ENCODE assay signal across 13 cellular contexts in the genomic region with DNA sequence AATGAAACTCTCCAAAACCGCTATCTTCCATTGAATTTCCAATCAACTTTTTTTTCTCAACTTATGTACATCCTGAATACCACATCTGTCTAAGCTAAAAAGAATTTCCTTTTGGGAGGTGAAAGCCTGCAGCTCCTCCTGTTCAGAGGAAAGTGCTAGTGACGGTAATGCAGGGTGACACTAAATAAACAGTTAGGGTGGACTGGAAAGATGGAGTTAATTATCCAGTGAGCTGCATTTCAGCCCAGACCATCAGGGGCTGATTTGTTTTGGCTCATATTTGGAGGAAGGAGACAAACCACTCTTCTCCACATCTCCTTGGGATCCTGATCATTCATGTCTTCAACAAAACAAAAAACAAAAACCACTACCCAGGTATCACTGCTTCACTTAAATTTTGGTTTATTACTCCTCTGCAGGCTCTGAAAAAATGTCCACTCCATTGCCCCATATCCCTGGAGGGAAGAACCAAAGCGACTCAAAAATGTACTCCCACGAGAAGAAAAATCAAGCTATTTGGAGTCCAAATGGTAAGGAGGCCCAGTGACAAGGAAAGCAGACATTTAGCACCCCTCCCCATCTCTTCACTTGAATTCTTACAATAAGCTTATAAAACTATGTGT. TPM values are rescaled to one million over a fixed set of nuclear protein-coding genes. Genes with fewer than 3 reads are reported as not detected.
DNase-seq lines count a peak whose midpoint lies in the region; ATAC-seq and TF ChIP-seq lines count a peak whose summit lies in the region.
"Had no signal": no experiment of that assay in that cellular context is flagged by ENCODE, and none has a peak within 500 bp of the region (broad histone marks: within the 10 kb centered on the region; RNA-seq: fewer than 3 reads in every experiment).

No MANE protein-coding gene starts in this region.

- H3K9me3 Mint-ChIP-seq in neural crest cell, result no peaks in the 10 kb centered on the region
- no peaks in the 10 kb centered on the region for H3K9me3 Mint-ChIP-seq in activated CD8-positive, alpha-beta T cell treated with anti-CD3 and anti-CD28 coated beads for 36 hours
- H3K9me3 Mint-ChIP-seq: activated naive CD4-positive, alpha-beta T cell treated with anti-CD3 and anti-CD28 coated beads, Interleukin-2, amount 50 U/mL, for 24 hours; CD8-positive, alpha-beta T cell had no signal

- DNase-seq in BJ (ENCODE audit: low read depth) (peak; percentile 83), HFF-Myc (ENCODE audit: extremely low read depth, low read depth) (peak; percentile 95), astrocyte of the spinal cord (ENCODE audit: low read depth, low spot score) (peak; percentile 56), neural crest cell (ENCODE audit: low read depth, low spot score) (no peak), NCI-H446 treated with DMSO at 0.1 percent for 48 hours (lab: John Stamatoyannopoulos, UW) (no peak)
- no peak for DNase-seq in activated CD8-positive, alpha-beta T cell treated with anti-CD3 and anti-CD28 coated beads for 36 hours
- DNase-seq: CD8-positive, alpha-beta T cell; esophagus squamous epithelium; T-helper 9 cell had no signal

- POLR2A ChIA-PET in BJ (lab: Charles Lee), result interaction anchor here (1.1 kb wide), 1 partner anchor 15 kb away, joined by 3 read pairs; no protein-coding TSS in a partner anchor
- POLR2A ChIA-PET in activated CD8-positive, alpha-beta T cell treated with anti-CD3 and anti-CD28 coated beads for 36 hours (lab: Charles Lee), result no interaction called here

- H3K4me1 Mint-ChIP-seq in neural crest cell, result peaks cover 57% of the 10 kb centered on the region
- peaks cover 62% of the 10 kb centered on the region for H3K4me1 Mint-ChIP-seq in activated CD8-positive, alpha-beta T cell treated with anti-CD3 and anti-CD28 coated beads for 36 hours (ENCODE audit: low read depth)

- H3K4me3 ChIP-seq in BJ (ENCODE audit: low read depth, low read length) (no peak overlapping the region), HFF-Myc (replicated peaks; ENCODE audit: low read depth, low read length) (peak overlapping the region; percentile 38; the same call in 1 of the 2 replicates), astrocyte of the spinal cord (ENCODE audit: low read depth, low read length) (no peak overlapping the region)
- H3K4me3 ChIP-seq: esophagus squamous epithelium had no signal

- no peak overlapping the region for H3K27ac Mint-ChIP-seq in neural crest cell (ENCODE audit: unreplicated experiment)
- H3K27ac Mint-ChIP-seq in activated CD8-positive, alpha-beta T cell treated with anti-CD3 and anti-CD28 coated beads for 36 hours, result no peak overlapping the region
- H3K27ac Mint-ChIP-seq: activated naive CD4-positive, alpha-beta T cell treated with anti-CD3 and anti-CD28 coated beads, Interleukin-2, amount 50 U/mL, for 24 hours; CD8-positive, alpha-beta T cell had no signal

- no peak for TF ChIP-seq CTCF in BJ (IDR thresholded peaks at IDR 0.05; ENCODE audit: insufficient read depth, low read depth, low read length)
- TF ChIP-seq CTCF in HFF-Myc (IDR thresholded peaks at IDR 0.05; ENCODE audit: low read depth, low read length, missing control alignments), result no peak
- no peak for TF ChIP-seq CTCF in astrocyte of the spinal cord (IDR thresholded peaks at IDR 0.05; ENCODE audit: low read depth, low read length)
- TF ChIP-seq CTCF in neural crest cell (conservative IDR thresholded peaks at IDR 0.05), result no peak
- no peak for TF ChIP-seq CTCF in activated CD8-positive, alpha-beta T cell treated with anti-CD3 and anti-CD28 coated beads for 36 hours (IDR thresholded peaks at IDR 0.05)

- H3K27me3 Mint-ChIP-seq in neural crest cell (ENCODE audit: low read depth), result peaks cover 99% of the 10 kb centered on the region
- peaks cover 89% of the 10 kb centered on the region for H3K27me3 Mint-ChIP-seq in activated CD8-positive, alpha-beta T cell treated with anti-CD3 and anti-CD28 coated beads for 36 hours

- in situ Hi-C loops in astrocyte of the spinal cord (cut with HindIII; ENCODE audit: low sequenced_read_pairs), result no loop called here

- ATAC-seq in GM18867 (IDR thresholded peaks at IDR 0.05; ENCODE audit: unreplicated experiment), result no peak
- no peak for ATAC-seq in HG02870 (IDR thresholded peaks at IDR 0.05; ENCODE audit: unreplicated experiment)
- no peak for ATAC-seq in activated CD8-positive, alpha-beta T cell treated with anti-CD3 and anti-CD28 coated beads for 36 hours
- ATAC-seq: CD8-positive, alpha-beta T cell; sciatic nerve had no signal

- H3K27me3 ChIP-seq in BJ (ENCODE audit: control insufficient read depth, insufficient read depth, low read length), result peaks cover 4% of the 10 kb centered on the region

- intact Hi-C loops in activated CD8-positive, alpha-beta T cell treated with anti-CD3 and anti-CD28 coated beads for 36 hours (cut with micrococcal nuclease), result loop anchor here (5.0 to 10.0 kb wide), 3 partner anchors 68 to 370 kb away; a partner anchor contains a TSS

- no peaks in the 10 kb centered on the region for H3K36me3 Mint-ChIP-seq in neural crest cell (ENCODE audit: low read depth)
- no peaks in the 10 kb centered on the region for H3K36me3 Mint-ChIP-seq in activated CD8-positive, alpha-beta T cell treated with anti-CD3 and anti-CD28 coated beads for 36 hours (ENCODE audit: low read depth)
- H3K36me3 Mint-ChIP-seq: CD8-positive, alpha-beta T cell had no signal

- CTCF ChIA-PET in BJ (lab: Yijun Ruan, JAX), result interaction anchor here (1.3 kb wide), 1 partner anchor 29 kb away, joined by 5 read pairs; no protein-coding TSS in a partner anchor
- CTCF ChIA-PET in activated CD8-positive, alpha-beta T cell treated with anti-CD3 and anti-CD28 coated beads for 36 hours (lab: Charles Lee), result no interaction called here

- no peaks in the 10 kb centered on the region for H3K36me3 ChIP-seq in BJ (ENCODE audit: control insufficient read depth, insufficient read depth, low read length)
- H3K36me3 ChIP-seq: esophagus squamous epithelium had no signal

- H3K4me3 Mint-ChIP-seq in neural crest cell, result peak overlapping the region; percentile 24
- H3K4me3 Mint-ChIP-seq in activated CD8-positive, alpha-beta T cell treated with anti-CD3 and anti-CD28 coated beads for 36 hours, result no peak overlapping the region

RNA-seq across cellular contexts. Expression of a gene that starts 5.1 kb away (rescaled TPM):
- 3.2 and 6.1 TPM in 2 replicates for polyA plus RNA-seq in BJ (2011; rRNA removed)
- 3.7 and 4.8 TPM in 2 replicates for polyA minus RNA-seq in BJ (2011; rRNA and poly(A)+ RNA removed)
- 0.44 and 0.48 TPM in 2 replicates for total RNA-seq in neural crest cell
- not detected for total RNA-seq in activated CD8-positive, alpha-beta T cell treated with anti-CD3 and anti-CD28 coated beads for 36 hours
- total RNA-seq: CD8-positive, alpha-beta T cell had no signal

Comparison
In these comparisons a context has a peak if more than half of its experiments do, and no peak if none do; other contexts are left out.
1. DNase-seq: peak in BJ (single experiment), HFF-Myc (single experiment) and astrocyte of the spinal cord (single experiment); none in neural crest cell (single experiment), NCI-H446 treated with DMSO at 0.1 percent for 48 hours (single experiment) and activated CD8-positive, alpha-beta T cell treated with anti-CD3 and anti-CD28 coated beads for 36 hours (single experiment).